In genomic region chr21:34120867-34121266, GRCh38 we compare ENCODE assay signal across 32 cellular contexts.
"Had no signal": no experiment of that assay in that cellular context is flagged by ENCODE, and none has a peak within 500 bp of the region (broad histone marks: within the 10 kb centered on the region; RNA-seq: fewer than 3 reads in every experiment).

No MANE protein-coding gene starts in this region.

- H3K4me3 Mint-ChIP-seq: activated B cell treated with CpG ODN at 0.5 μM for 24 hours; activated CD8-positive, alpha-beta T cell treated with anti-CD3 and anti-CD28 coated beads for 36 hours; activated naive CD4-positive, alpha-beta T cell treated with anti-CD3 and anti-CD28 coated beads for 36 hours; activated naive CD4-positive, alpha-beta T cell treated with anti-CD3 and anti-CD28 coated beads, Interleukin-2, amount 50 U/mL, for 24 hours; activated naive CD8-positive, alpha-beta T cell treated with anti-CD3 and anti-CD28 coated beads for 36 hours; activated naive CD8-positive, alpha-beta T cell treated with anti-CD3 and anti-CD28 coated beads, Interleukin-2, amount 50 U/mL, for 24 hours; activated T-cell treated with anti-CD3 and anti-CD28 coated beads, Interleukin-2, amount 50 U/mL, for 4 hours; T-helper 17 cell; T-helper 2 cell treated with Interferon-gamma antibody and Interleukin-4, amounts not matched to agents 5 μg/mL and 100 μg/mL, for 36 hours had no signal

- H3K27me3 ChIP-seq: adrenal gland, body of pancreas, colonic mucosa, esophagus squamous epithelium, gastroesophageal sphincter had no signal

- H3K36me3 ChIP-seq: gastroesophageal sphincter had no signal

- H3K27ac Mint-ChIP-seq: activated B cell treated with CpG ODN at 0.5 μM for 24 hours; activated CD8-positive, alpha-beta T cell treated with anti-CD3 and anti-CD28 coated beads for 36 hours; activated naive CD4-positive, alpha-beta T cell treated with anti-CD3 and anti-CD28 coated beads for 36 hours; activated naive CD8-positive, alpha-beta T cell treated with anti-CD3 and anti-CD28 coated beads for 36 hours; activated naive CD8-positive, alpha-beta T cell treated with anti-CD3 and anti-CD28 coated beads, Interleukin-2, amount 50 U/mL, for 24 hours; activated T-helper 2 cell treated with anti-CD3 and anti-CD28 coated beads, Interferon-gamma antibody, Interleukin-2, Interleukin-4, amounts not matched to agents 10 μg/mL and 5 μg/mL and 100 μg/mL, durations not matched to agents 14 hours and 24 hours and 36 hours; T-helper 17 cell; T-helper 2 cell treated with Interferon-gamma antibody and Interleukin-4, amounts not matched to agents 5 μg/mL and 100 μg/mL, for 36 hours had no signal

- H3K9me3 ChIP-seq: adrenal gland, body of pancreas, colonic mucosa, esophagus squamous epithelium, gastroesophageal sphincter had no signal

- H3K4me1 ChIP-seq: colonic mucosa had no signal

- DNase-seq: activated B cell treated with CpG ODN at 0.5 μM for 24 hours; activated CD4-positive, alpha-beta T cell treated with anti-CD3 and anti-CD28 coated beads for 48 hours; activated CD4-positive, alpha-beta T cell treated with anti-CD3 and anti-CD28 coated beads, Interleukin-2, amount 50 U/mL, for 1 hour; activated CD4-positive, alpha-beta T cell treated with anti-CD3 and anti-CD28 coated beads, Interleukin-2, amount 50 U/mL, for 48 hours; activated CD8-positive, alpha-beta memory T cell treated with anti-CD3 and anti-CD28 coated beads for 24 hours; activated CD8-positive, alpha-beta T cell treated with anti-CD3 and anti-CD28 coated beads for 36 hours; activated effector memory CD4-positive, alpha-beta T cell treated with anti-CD3 and anti-CD28 coated beads, Interleukin-2, amount 50 U/mL, for 16 hours; activated naive CD4-positive, alpha-beta T cell treated with anti-CD3 and anti-CD28 coated beads for 36 hours; activated naive CD8-positive, alpha-beta T cell treated with anti-CD3 and anti-CD28 coated beads for 36 hours; activated naive CD8-positive, alpha-beta T cell treated with anti-CD3 and anti-CD28 coated beads, Interleukin-2, amount 50 U/mL, for 24 hours; activated T-cell treated with anti-CD3 and anti-CD28 coated beads, Interleukin-2, amount 50 U/mL, for 4 hours; adrenal gland; amygdala; aorta; body of pancreas; central memory CD4-positive, alpha-beta T cell; cerebellar nuclear complex; colonic mucosa; effector CD8-positive, alpha-beta T cell; esophagus squamous epithelium; foreskin melanocyte; T-helper 1 cell; T-helper 17 cell; T1000; WERI-Rb-1 had no signal

- H3K27me3 Mint-ChIP-seq: activated B cell treated with CpG ODN at 0.5 μM for 24 hours; activated CD8-positive, alpha-beta T cell treated with anti-CD3 and anti-CD28 coated beads for 36 hours; activated naive CD4-positive, alpha-beta T cell treated with anti-CD3 and anti-CD28 coated beads, Interleukin-2, amount 50 U/mL, for 24 hours; activated naive CD8-positive, alpha-beta T cell treated with anti-CD3 and anti-CD28 coated beads for 36 hours; activated naive CD8-positive, alpha-beta T cell treated with anti-CD3 and anti-CD28 coated beads, Interleukin-2, amount 50 U/mL, for 24 hours; T-helper 17 cell had no signal

- FAIRE-seq: endothelial cell of umbilical vein had no signal

- ATAC-seq: activated CD4-positive, CD25-positive, alpha-beta regulatory T cell treated with anti-CD3 and anti-CD28 coated beads, Interleukin-2, amount 50 U/mL, for 24 hours; activated CD8-positive, alpha-beta T cell treated with anti-CD3 and anti-CD28 coated beads for 36 hours; activated naive CD8-positive, alpha-beta T cell treated with anti-CD3 and anti-CD28 coated beads, Interleukin-2, amount 50 U/mL, for 24 hours; activated T-cell treated with anti-CD3 and anti-CD28 coated beads, Interleukin-2, amount 50 U/mL, for 4 hours; body of pancreas; gastroesophageal sphincter; T-helper 17 cell had no signal

- H3K27ac ChIP-seq: adrenal gland, body of pancreas, colonic mucosa, epithelial cell of prostate, esophagus squamous epithelium, gastroesophageal sphincter, WERI-Rb-1 had no signal

- H3K9me3 Mint-ChIP-seq: activated B cell treated with CpG ODN at 0.5 μM for 24 hours; activated naive CD4-positive, alpha-beta T cell treated with anti-CD3 and anti-CD28 coated beads, Interleukin-2, amount 50 U/mL, for 24 hours; activated naive CD8-positive, alpha-beta T cell treated with anti-CD3 and anti-CD28 coated beads, Interleukin-2, amount 50 U/mL, for 24 hours; activated T-cell treated with anti-CD3 and anti-CD28 coated beads, Interleukin-2, amount 50 U/mL, for 4 hours had no signal

- H3K4me3 ChIP-seq: adrenal gland, body of pancreas, colonic mucosa, esophagus squamous epithelium, gastroesophageal sphincter had no signal
